ENCODE assay signal across 1 cellular context in the genomic region with DNA sequence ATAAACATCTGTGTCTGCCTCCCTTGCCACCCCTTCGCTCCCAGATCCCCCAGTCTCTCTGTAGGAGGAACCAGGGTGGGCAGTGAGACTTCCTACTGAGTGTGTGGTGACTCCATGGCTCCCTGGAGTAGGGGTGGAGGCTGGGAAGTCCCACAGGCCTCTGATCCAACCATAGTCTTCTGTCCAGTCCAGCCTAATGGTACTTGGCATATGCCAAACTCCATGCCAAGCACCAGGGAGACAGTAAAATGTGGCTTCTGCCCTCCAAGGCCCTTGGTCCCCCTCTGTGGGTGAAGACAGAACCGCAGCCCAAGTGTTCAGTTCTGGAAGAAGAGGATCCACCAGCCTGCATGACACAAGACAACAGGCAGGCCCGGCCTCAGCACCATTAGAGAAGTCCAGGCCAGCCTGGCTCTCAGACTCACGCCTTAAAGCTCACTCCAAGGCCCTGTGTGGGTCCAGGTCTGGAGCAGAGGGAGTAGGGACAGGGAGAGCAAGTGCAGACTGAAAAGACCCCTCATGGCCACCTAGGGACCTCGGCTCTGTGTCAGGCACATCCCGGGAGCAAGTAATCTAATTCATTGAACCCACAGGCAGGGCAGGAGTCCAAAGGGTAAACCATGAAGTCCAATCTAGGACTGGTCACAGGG.
TF ChIP-seq lines count a peak whose summit lies in the region.

No MANE protein-coding gene starts in this region.

TF ChIP-seq in SK-N-SH, 30 proteins besides CTCF, POLR2A, EP300 and RAD21 (continued from another document):
- TF ChIP-seq, protein P1, sequence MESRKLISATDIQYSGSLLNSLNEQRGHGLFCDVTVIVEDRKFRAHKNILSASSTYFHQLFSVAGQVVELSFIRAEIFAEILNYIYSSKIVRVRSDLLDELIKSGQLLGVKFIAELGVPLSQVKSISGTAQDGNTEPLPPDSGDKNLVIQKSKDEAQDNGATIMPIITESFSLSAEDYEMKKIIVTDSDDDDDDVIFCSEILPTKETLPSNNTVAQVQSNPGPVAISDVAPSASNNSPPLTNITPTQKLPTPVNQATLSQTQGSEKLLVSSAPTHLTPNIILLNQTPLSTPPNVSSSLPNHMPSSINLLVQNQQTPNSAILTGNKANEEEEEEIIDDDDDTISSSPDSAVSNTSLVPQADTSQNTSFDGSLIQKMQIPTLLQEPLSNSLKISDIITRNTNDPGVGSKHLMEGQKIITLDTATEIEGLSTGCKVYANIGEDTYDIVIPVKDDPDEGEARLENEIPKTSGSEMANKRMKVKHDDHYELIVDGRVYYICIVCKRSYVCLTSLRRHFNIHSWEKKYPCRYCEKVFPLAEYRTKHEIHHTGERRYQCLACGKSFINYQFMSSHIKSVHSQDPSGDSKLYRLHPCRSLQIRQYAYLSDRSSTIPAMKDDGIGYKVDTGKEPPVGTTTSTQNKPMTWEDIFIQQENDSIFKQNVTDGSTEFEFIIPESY (IDR thresholded peaks at IDR 0.05; ENCODE audit: borderline replicate concordance, low read depth): no peak
- TF ChIP-seq GATA2 (CRISPR knock-in tag; IDR thresholded peaks at IDR 0.05): no peak
- no peak for TF ChIP-seq RXRA (IDR thresholded peaks at IDR 0.05; ENCODE audit: borderline replicate concordance, low read depth)
- TF ChIP-seq EZH2phosphoT487 (IDR thresholded peaks at IDR 0.05; ENCODE audit: borderline replicate concordance, low read depth): no peak
- no peak for TF ChIP-seq FOXM1 (IDR thresholded peaks at IDR 0.05; ENCODE audit: low read depth)
- no peak for TF ChIP-seq TEAD4 (IDR thresholded peaks at IDR 0.05; ENCODE audit: borderline replicate concordance, insufficient read depth)
- TF ChIP-seq NFIC (IDR thresholded peaks at IDR 0.05; ENCODE audit: borderline replicate concordance): no peak
- no peak for TF ChIP-seq FOXJ3 (CRISPR knock-in tag; IDR thresholded peaks at IDR 0.05)
TF ChIP-seq in SK-N-SH: peak in this region for 0.
